ENCODE assay signal across 22 cellular contexts in genomic region chr11:97087419-97087818, GRCh38.
"Had no signal": no experiment of that assay in that cellular context is flagged by ENCODE, and none has a peak within 500 bp of the region (broad histone marks: within the 10 kb centered on the region; RNA-seq: fewer than 3 reads in every experiment).

No MANE protein-coding gene starts in this region.

- H3K27me3 Mint-ChIP-seq: T-helper 17 cell had no signal

- H2AFZ ChIP-seq: PC-9 had no signal

- H3K4me2 ChIP-seq: PC-9 had no signal

- H3K27ac Mint-ChIP-seq: T-helper 17 cell had no signal

- H3K4me3 ChIP-seq: PC-9, Peyer's patch, SJCRH30 had no signal

- H3K4me1 Mint-ChIP-seq: T-helper 17 cell had no signal

- H3K27ac ChIP-seq: PC-9, Peyer's patch, SJCRH30 had no signal

- H3K4me3 Mint-ChIP-seq: T-helper 17 cell had no signal

- H3K4me1 ChIP-seq: Peyer's patch, SJCRH30 had no signal

- DNase-seq: KBM-7, NCI-H1092, NCI-H1105 treated with DMSO at 0.1 percent for 48 hours, NCI-H1417 treated with DMSO at 0.1 percent for 48 hours, NCI-H146, NCI-H1694 treated with DMSO at 0.1 percent for 48 hours, NCI-H1930, NCI-H2081, NCI-H2107, NCI-H2227 treated with DMSO at 0.1 percent for 48 hours, NCI-H524, NCI-H69, NCI-H774, OCI-M1, PC-9, Peyer's patch, SHP77 treated with DMSO at 0.1 percent for 48 hours, SJCRH30, T-helper 1 cell, T-helper 17 cell had no signal

- H3K9me3 ChIP-seq: Peyer's patch, SJCRH30 had no signal

- ATAC-seq: Right ventricle myocardium inferior, SK-N-SH treated with all-trans-retinoic acid at 6 μM for 48 hours, T-helper 17 cell had no signal

- H3K36me3 ChIP-seq: Peyer's patch, SJCRH30 had no signal

- H3K27me3 ChIP-seq: Peyer's patch, SJCRH30 had no signal
